1 cellular context compared by ENCODE assay signal in the genomic region with DNA sequence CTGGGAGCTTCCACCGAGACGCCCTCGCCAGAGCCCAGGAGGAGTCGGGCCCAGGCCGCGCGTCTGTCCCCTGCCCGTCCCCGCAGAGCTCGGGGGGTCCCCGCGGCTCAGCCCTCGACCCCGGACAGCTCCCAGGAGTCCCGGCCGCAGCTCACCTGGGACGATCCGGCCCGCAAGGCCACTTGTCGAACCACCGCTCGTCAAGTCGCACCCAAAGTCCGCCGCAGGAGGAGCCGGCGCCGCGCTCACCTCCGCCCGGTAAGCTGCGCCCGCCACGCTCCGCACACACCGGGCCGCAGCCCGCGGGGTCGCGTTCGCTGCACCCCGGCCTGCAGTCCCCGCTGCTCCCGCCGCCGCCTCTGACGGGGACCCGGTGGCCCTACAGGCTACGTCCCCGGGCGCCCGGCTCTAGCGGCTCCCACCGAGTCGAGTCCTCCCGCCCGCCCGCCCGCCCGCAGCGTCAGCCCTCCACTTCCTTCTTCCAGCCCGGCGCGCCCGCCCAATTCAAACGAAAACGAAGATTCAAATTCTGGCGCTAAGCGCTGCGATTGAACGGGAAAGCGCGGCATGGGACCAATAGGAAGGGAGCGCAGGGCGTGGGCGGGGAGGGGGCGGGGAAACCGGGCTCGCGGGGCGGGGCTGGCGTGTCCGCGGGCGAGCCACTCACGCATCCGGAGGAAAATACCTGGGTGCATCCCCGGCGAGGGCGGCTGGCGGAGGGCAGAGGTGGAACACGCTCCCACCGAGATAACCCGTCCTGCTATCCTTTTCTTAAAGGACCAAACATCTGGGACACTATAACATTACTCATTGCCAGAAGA.
A peak's percentile ranks its signal among the peaks of the same experiment; 100 is the strongest.
TF ChIP-seq lines count a peak whose summit lies in the region.

A gene with protein sequence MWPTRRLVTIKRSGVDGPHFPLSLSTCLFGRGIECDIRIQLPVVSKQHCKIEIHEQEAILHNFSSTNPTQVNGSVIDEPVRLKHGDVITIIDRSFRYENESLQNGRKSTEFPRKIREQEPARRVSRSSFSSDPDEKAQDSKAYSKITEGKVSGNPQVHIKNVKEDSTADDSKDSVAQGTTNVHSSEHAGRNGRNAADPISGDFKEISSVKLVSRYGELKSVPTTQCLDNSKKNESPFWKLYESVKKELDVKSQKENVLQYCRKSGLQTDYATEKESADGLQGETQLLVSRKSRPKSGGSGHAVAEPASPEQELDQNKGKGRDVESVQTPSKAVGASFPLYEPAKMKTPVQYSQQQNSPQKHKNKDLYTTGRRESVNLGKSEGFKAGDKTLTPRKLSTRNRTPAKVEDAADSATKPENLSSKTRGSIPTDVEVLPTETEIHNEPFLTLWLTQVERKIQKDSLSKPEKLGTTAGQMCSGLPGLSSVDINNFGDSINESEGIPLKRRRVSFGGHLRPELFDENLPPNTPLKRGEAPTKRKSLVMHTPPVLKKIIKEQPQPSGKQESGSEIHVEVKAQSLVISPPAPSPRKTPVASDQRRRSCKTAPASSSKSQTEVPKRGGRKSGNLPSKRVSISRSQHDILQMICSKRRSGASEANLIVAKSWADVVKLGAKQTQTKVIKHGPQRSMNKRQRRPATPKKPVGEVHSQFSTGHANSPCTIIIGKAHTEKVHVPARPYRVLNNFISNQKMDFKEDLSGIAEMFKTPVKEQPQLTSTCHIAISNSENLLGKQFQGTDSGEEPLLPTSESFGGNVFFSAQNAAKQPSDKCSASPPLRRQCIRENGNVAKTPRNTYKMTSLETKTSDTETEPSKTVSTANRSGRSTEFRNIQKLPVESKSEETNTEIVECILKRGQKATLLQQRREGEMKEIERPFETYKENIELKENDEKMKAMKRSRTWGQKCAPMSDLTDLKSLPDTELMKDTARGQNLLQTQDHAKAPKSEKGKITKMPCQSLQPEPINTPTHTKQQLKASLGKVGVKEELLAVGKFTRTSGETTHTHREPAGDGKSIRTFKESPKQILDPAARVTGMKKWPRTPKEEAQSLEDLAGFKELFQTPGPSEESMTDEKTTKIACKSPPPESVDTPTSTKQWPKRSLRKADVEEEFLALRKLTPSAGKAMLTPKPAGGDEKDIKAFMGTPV (N-terminal part only) (minus strand): TSS at position 480 of the 821 bp plus-strand sequence. CDS start 756 bp downstream, outside the sequence.

TF ChIP-seq in GM23338, 12 proteins besides CTCF, POLR2A, EP300 and RAD21 (continued from another document):
- TF ChIP-seq ZNF462 (CRISPR knock-in tag; IDR thresholded peaks at IDR 0.05) (no peak), POLR2AphosphoS5 (IDR thresholded peaks at IDR 0.05; ENCODE audit: low read depth) (peak; percentile 66)
